Comparison of ENCODE assay signal across 21 cellular contexts in the genomic region with DNA sequence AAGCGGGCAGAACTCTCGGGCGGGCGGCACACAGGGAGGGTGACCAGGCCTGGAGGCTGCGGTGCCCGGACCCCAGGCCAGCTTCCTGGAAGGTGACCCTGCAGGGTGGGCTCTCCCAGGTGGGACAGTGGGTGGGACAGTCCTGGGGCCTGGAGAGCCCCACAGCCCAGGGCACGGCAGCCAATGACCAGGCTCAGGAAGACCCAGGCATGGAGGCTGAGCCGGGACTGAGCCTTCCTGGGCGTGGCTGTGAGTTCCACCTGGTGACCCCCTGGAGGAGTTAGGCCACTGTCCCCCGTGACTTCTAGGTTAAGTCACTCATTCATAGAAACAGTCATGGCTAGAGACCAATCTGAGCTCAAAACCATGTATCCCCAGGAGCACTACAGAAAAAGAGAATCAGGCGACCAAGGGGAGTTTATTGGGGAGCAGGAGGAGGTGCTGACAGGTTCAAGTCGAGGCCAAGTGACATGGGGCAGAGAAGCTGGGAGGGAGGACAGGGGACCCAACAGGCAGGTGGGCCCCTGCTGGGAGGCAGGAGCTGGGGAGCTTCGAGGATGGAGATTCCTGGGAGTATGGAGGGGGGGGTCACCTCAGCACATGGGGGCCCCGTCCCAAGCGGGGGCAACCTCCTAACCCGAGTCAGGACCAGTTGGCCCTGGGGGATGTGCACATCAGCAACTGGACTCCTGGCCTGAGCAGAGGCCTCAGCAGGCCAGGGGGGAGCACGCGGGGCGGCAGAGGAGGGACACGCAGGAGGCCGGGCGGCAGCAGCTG. TPM values are rescaled to one million over a fixed set of nuclear protein-coding genes. Genes with fewer than 3 reads are reported as not detected.
DNase-seq lines count a peak whose midpoint lies in the region; ATAC-seq, FAIRE-seq and TF ChIP-seq lines count a peak whose summit lies in the region.
"Had no signal": no experiment of that assay in that cellular context is flagged by ENCODE, and none has a peak within 500 bp of the region (broad histone marks: within the 10 kb centered on the region; RNA-seq: fewer than 3 reads in every experiment).

No MANE protein-coding gene starts in this region.

- no peak overlapping the region for H4K91ac ChIP-seq in H1 (replicated peaks; ENCODE audit: insufficient read length, low read length)

- H3K4me3 ChIP-seq in H1 (ENCODE audit: extremely low read depth in 1 of 4, insufficient read depth in 2 of 4, low read depth in 3 of 4, low read length in 4 of 4) (no peak overlapping the region), vagina (no peak overlapping the region)
- H3K4me3 ChIP-seq: SK-N-MC had no signal

- H2AFZ ChIP-seq in H1 (ENCODE audit: low read length): no peak overlapping the region

- H2AK5ac ChIP-seq in H1 (ENCODE audit: low read depth, low read length): no peak overlapping the region

- no peak overlapping the region for H2BK120ac ChIP-seq in H1 (replicated peaks; ENCODE audit: low read depth, low read length)

- WGBS in H1 (ENCODE audit: extremely low coverage in 1 of 2, insufficient coverage in 1 of 2, insufficient read length in 1 of 2, insufficient replicate concordance in 2 of 2, low coverage in 1 of 2, low lambda C conversion rate in 2 of 2, missing lambda C conversion rate in 1 of 2), 2 experiments: 80% methylated on average over 13 of the region's 22 CpGs; no CpG with 5 or more reads in 1 of the 2 experiments

- no peaks in the 10 kb centered on the region for H3K79me2 ChIP-seq in H1 (ENCODE audit: control insufficient read depth in 1 of 2, insufficient read depth in 2 of 2, low read length in 2 of 2)

- no peak overlapping the region for H3K56ac ChIP-seq in H1 (replicated peaks; ENCODE audit: insufficient read length, low read depth, low read length)

- H3K27me3 Mint-ChIP-seq in neural crest cell (ENCODE audit: low read depth): peaks cover 15% of the 10 kb centered on the region

- H3K4me1 Mint-ChIP-seq in neural crest cell: peaks cover 7% of the 10 kb centered on the region

- H2BK12ac ChIP-seq in H1 (ENCODE audit: low read depth, low read length): no peak overlapping the region

- TF ChIP-seq EP300 in H1 (IDR thresholded peaks at IDR 0.05; ENCODE audit: borderline replicate concordance in 1 of 2, low read depth in 2 of 2, low read length in 2 of 2): no peak

- peaks cover 12% of the 10 kb centered on the region for H3K9me3 Mint-ChIP-seq in neural crest cell
- peaks cover 7 to 22% of the 10 kb centered on the region in 2 donors for H3K9me3 Mint-ChIP-seq in activated naive CD4-positive, alpha-beta T cell treated with anti-CD3 and anti-CD28 coated beads, Interleukin-2, amount 50 U/mL, for 72 hours

- H3K14ac ChIP-seq in H1 (ENCODE audit: insufficient read length): no peak overlapping the region

- no peak overlapping the region for H3K4me2 ChIP-seq in H1 (ENCODE audit: insufficient read depth in 1 of 2, low read depth in 2 of 2, low read length in 2 of 2)

- no peak overlapping the region for H3K4ac ChIP-seq in H1 (replicated peaks; ENCODE audit: insufficient read length, low read depth, low read length)

- H3K27ac Mint-ChIP-seq in neural crest cell (ENCODE audit: unreplicated experiment): peak overlapping the region; percentile 55
- no peak overlapping the region for H3K27ac Mint-ChIP-seq in activated naive CD4-positive, alpha-beta T cell treated with anti-CD3 and anti-CD28 coated beads, Interleukin-2, amount 50 U/mL, for 72 hours

- no peak overlapping the region for H3K23ac ChIP-seq in H1 (ENCODE audit: insufficient read length)

- H3K27me3 ChIP-seq in H1 (replicated peaks in 1 of 4; ENCODE audit: control insufficient read depth in 3 of 4, extremely low read depth in 1 of 4, insufficient read depth in 3 of 4, low read length in 3 of 4): no peaks in the 10 kb centered on the region; a peak in 1 of 7 replicates
- no peaks in the 10 kb centered on the region for H3K27me3 ChIP-seq in vagina

- ATAC-seq in activated naive CD4-positive, alpha-beta T cell treated with anti-CD3 and anti-CD28 coated beads, Interleukin-2, amount 50 U/mL, for 72 hours: no peak
- ATAC-seq: HepG2, Right ventricle myocardium inferior had no signal

- H3K4me3 Mint-ChIP-seq in neural crest cell: no peak overlapping the region

- H3K23me2 ChIP-seq in H1 (ENCODE audit: low read depth, low read length): no peaks in the 10 kb centered on the region

- TF ChIP-seq CTCF in H1 (IDR thresholded peaks at IDR 0.05; ENCODE audit: control extremely low read depth in 1 of 3, insufficient read depth in 1 of 3, low read depth in 1 of 3, low read length in 3 of 3) (no peak), neural crest cell (conservative IDR thresholded peaks at IDR 0.05) (no peak), vagina (IDR thresholded peaks at IDR 0.05) (no peak)

- FAIRE-seq in H1 (lab: Jason Lieb, UNC): no peak
- FAIRE-seq: G401.6, HepG2, RCC 7860 had no signal

- TF ChIP-seq POLR2A in H1 (IDR thresholded peaks at IDR 0.05; ENCODE audit: control extremely low read depth in 1 of 2, low read depth in 2 of 2, low read length in 2 of 2) (no peak), vagina (IDR thresholded peaks at IDR 0.05) (no peak)

- no peak overlapping the region for H2BK20ac ChIP-seq in H1 (ENCODE audit: low read length)

- no peaks in the 10 kb centered on the region for H4K20me1 ChIP-seq in H1 (replicated peaks in 1 of 2; ENCODE audit: control insufficient read depth in 1 of 2, insufficient read depth in 2 of 2, low read length in 2 of 2)

- peaks cover 0 to 8% (median 0%) of the 10 kb centered on the region in 4 experiments; a peak in 1 of 7 replicates for H3K4me1 ChIP-seq in H1 (replicated peaks in 1 of 4; ENCODE audit: control insufficient read depth in 3 of 4, insufficient read depth in 4 of 4, low read length in 3 of 4)
- peaks cover 5% of the 10 kb centered on the region for H3K4me1 ChIP-seq in vagina

- no peak overlapping the region for H4K5ac ChIP-seq in H1 (ENCODE audit: insufficient read length, low read depth, low read length)

- peak overlapping the region; percentile 14; the same call in 1 of the 2 replicates for H4K8ac ChIP-seq in H1 (ENCODE audit: extremely low read depth, insufficient read depth, low read length)

- intact Hi-C loops in vagina (cut with DNase I): no loop called here

- POLR2A ChIA-PET in H1 (lab: Charles Lee; ENCODE audit: partially characterized antibody): interaction anchor here (0.8 to 1.0 kb wide), 2 partner anchors 71 to 118 kb away, joined by 3 to 5 read pairs; a partner anchor contains a TSS

- no peak overlapping the region for H3K9ac ChIP-seq in H1 (replicated peaks in 1 of 4; ENCODE audit: extremely low read depth in 1 of 4, low read depth in 3 of 4, low read length in 3 of 4)

- no peak overlapping the region for H2BK15ac ChIP-seq in H1 (ENCODE audit: low read length)

- H3K79me1 ChIP-seq in H1 (ENCODE audit: low read depth, low read length): no peaks in the 10 kb centered on the region

- H3K9me3 ChIP-seq in H1 (ENCODE audit: insufficient read depth in 2 of 2, low read depth in 1 of 2, low read length in 1 of 2) (peaks cover 0 to 9% of the 10 kb centered on the region in 2 experiments; a peak in 2 of 4 replicates), vagina (peaks cover 10% of the 10 kb centered on the region)

- H2BK5ac ChIP-seq in H1 (ENCODE audit: low read depth, low read length): no peak overlapping the region

- TF ChIP-seq RAD21 in H1 (IDR thresholded peaks at IDR 0.05 in 1 of 2, conservative IDR thresholded peaks at IDR 0.05 in 1 of 2; ENCODE audit: low read depth in 2 of 2, low read length in 2 of 2): no peak

- H3K36me3 Mint-ChIP-seq in neural crest cell (ENCODE audit: low read depth): peaks cover 17% of the 10 kb centered on the region
- peaks cover 22 to 58% of the 10 kb centered on the region in 2 donors for H3K36me3 Mint-ChIP-seq in activated naive CD4-positive, alpha-beta T cell treated with anti-CD3 and anti-CD28 coated beads, Interleukin-2, amount 50 U/mL, for 72 hours

- H3K36me3 ChIP-seq in H1 (ENCODE audit: control insufficient read depth in 2 of 4, insufficient read depth in 4 of 4, low read length in 3 of 4): no peaks in the 10 kb centered on the region
- no peaks in the 10 kb centered on the region for H3K36me3 ChIP-seq in vagina

- DNase-seq in activated CD8-positive, alpha-beta memory T cell treated with anti-CD3 and anti-CD28 coated beads for 24 hours: peak; percentile 43
- no peak for DNase-seq in activated CD8-positive, alpha-beta memory T cell treated with anti-CD3 and anti-CD28 coated beads, Interleukin-2, amount 50 U/mL, for 4 hours
- DNase-seq in H1 (ENCODE audit: low read depth in 1 of 2, low spot score in 2 of 2) (peak in 1 of 2 experiments; percentile 45), neural crest cell (ENCODE audit: low read depth, low spot score) (no peak), vagina (ENCODE audit: extremely low spot score in 2 of 2) (peak; percentile 60 to 94), HCEC 1CT (no peak), DMS 273 (lab: John Stamatoyannopoulos, UW; ENCODE audit: unreplicated experiment) (no peak)
- no peak for DNase-seq in activated naive CD4-positive, alpha-beta T cell treated with anti-CD3 and anti-CD28 coated beads, Interleukin-2, amount 50 U/mL, for 72 hours (ENCODE audit: low spot score in 2 of 2)
- DNase-seq: AML-193; KBM-7; NCI-H1105; NCI-H2081 treated with DMSO at 0.1 percent for 48 hours; NK-92 treated with Interleukin-12 subunit alpha and Interleukin-12 subunit beta, amount 100 ng/mL, for 24 hours had no signal

- CTCF ChIA-PET in H1 (lab: Charles Lee; ENCODE audit: partially characterized antibody): interaction anchor here (0.6 to 1.2 kb wide), 3 partner anchors 54 to 223 kb away, joined by 3 read pairs; a partner anchor contains a TSS

- H3K27ac ChIP-seq in H1 (ENCODE audit: low read depth, low read length) (no peak overlapping the region), vagina (no peak overlapping the region)
- H3K27ac ChIP-seq: C4-2B, SK-N-MC had no signal

- no peak overlapping the region for H3K18ac ChIP-seq in H1 (ENCODE audit: extremely low read depth, low read length)

RNA-seq across cellular contexts. Expression of a gene that starts 1.2 kb away (rescaled TPM):
- not detected in 2 replicates for total RNA-seq in H1 (2021; fragmentation: NEBNext Ultra II Directional; extraction: Animal tissue kit (Norgen Biotek cat#: 25700))
- polyA plus RNA-seq in H1 (2011; rRNA removed): 0.08 and 0.09 TPM in 2 replicates
- polyA plus RNA-seq in H1 (2011; cell fraction: cytosol; rRNA removed): not detected
- polyA plus RNA-seq in H1 (2011; cell fraction: nucleus; rRNA removed): not detected
- polyA plus RNA-seq in H1 (2012, experiment 1 of 2): not detected in 4 replicates
- not detected for polyA plus RNA-seq in H1 (2012, experiment 2 of 2)
- not detected for polyA plus RNA-seq in H1 (2013, experiment 1 of 2)
- not detected for polyA plus RNA-seq in H1 (2013, experiment 2 of 2)
- polyA minus RNA-seq in H1 (2011; rRNA and poly(A)+ RNA removed): 0.15 and 0.22 TPM in 2 replicates
- not detected for polyA minus RNA-seq in H1 (2011; cell fraction: cytosol; rRNA and poly(A)+ RNA removed)
- polyA minus RNA-seq in H1 (2011; cell fraction: nucleus; rRNA and poly(A)+ RNA removed): not detected
- total RNA-seq in neural crest cell (not detected in 2 replicates), vagina (not detected)
- not detected for total RNA-seq in activated naive CD4-positive, alpha-beta T cell treated with anti-CD3 and anti-CD28 coated beads, Interleukin-2, amount 50 U/mL, for 72 hours
- total RNA-seq: HepG2, NCI-H460, OCI-LY7, Right ventricle myocardium inferior had no signal
- polyA plus RNA-seq: HepG2 had no signal

RNA-seq across cellular contexts. Expression of a gene that starts 5.7 kb away (rescaled TPM):
- total RNA-seq in H1 (2021; fragmentation: NEBNext Ultra II Directional; extraction: Animal tissue kit (Norgen Biotek cat#: 25700)): not detected in 2 replicates
- not detected in 2 replicates for polyA plus RNA-seq in H1 (2011; rRNA removed)
- polyA plus RNA-seq in H1 (2011; cell fraction: cytosol; rRNA removed): not detected
- polyA plus RNA-seq in H1 (2011; cell fraction: nucleus; rRNA removed): 0.09 TPM
- not detected in 4 replicates for polyA plus RNA-seq in H1 (2012, experiment 1 of 2)
- polyA plus RNA-seq in H1 (2012, experiment 2 of 2): not detected
- polyA plus RNA-seq in H1 (2013, experiment 1 of 2): not detected
- polyA plus RNA-seq in H1 (2013, experiment 2 of 2): not detected
- polyA minus RNA-seq in H1 (2011; rRNA and poly(A)+ RNA removed): not detected in 2 replicates
- polyA minus RNA-seq in H1 (2011; cell fraction: cytosol; rRNA and poly(A)+ RNA removed): not detected
- polyA minus RNA-seq in H1 (2011; cell fraction: nucleus; rRNA and poly(A)+ RNA removed): not detected
- not detected in 2 replicates for total RNA-seq in neural crest cell
- total RNA-seq in vagina: not detected
- total RNA-seq in activated naive CD4-positive, alpha-beta T cell treated with anti-CD3 and anti-CD28 coated beads, Interleukin-2, amount 50 U/mL, for 72 hours: not detected
- total RNA-seq: HepG2, NCI-H460, OCI-LY7, Right ventricle myocardium inferior had no signal
- polyA plus RNA-seq: HepG2 had no signal

RNA-seq across cellular contexts. Expression of a gene that starts 13.1 kb away (rescaled TPM):
- total RNA-seq in H1 (2021; fragmentation: NEBNext Ultra II Directional; extraction: Animal tissue kit (Norgen Biotek cat#: 25700)): not detected in 2 replicates
- polyA plus RNA-seq in H1 (2011; rRNA removed): 0.12 and 0.33 TPM in 2 replicates
- polyA plus RNA-seq in H1 (2011; cell fraction: cytosol; rRNA removed): not detected
- 0.26 TPM for polyA plus RNA-seq in H1 (2011; cell fraction: nucleus; rRNA removed)
- 0.15 TPM in 1 of 4 replicates, not detected in the others for polyA plus RNA-seq in H1 (2012, experiment 1 of 2)
- not detected for polyA plus RNA-seq in H1 (2012, experiment 2 of 2)
- not detected for polyA plus RNA-seq in H1 (2013, experiment 1 of 2)
- 0.06 TPM for polyA plus RNA-seq in H1 (2013, experiment 2 of 2)
- 0.47 and 0.78 TPM in 2 replicates for polyA minus RNA-seq in H1 (2011; rRNA and poly(A)+ RNA removed)
- polyA minus RNA-seq in H1 (2011; cell fraction: cytosol; rRNA and poly(A)+ RNA removed): not detected
- polyA minus RNA-seq in H1 (2011; cell fraction: nucleus; rRNA and poly(A)+ RNA removed): 1.2 TPM
- total RNA-seq in neural crest cell (not detected in 2 replicates), vagina (not detected)
- not detected for total RNA-seq in activated naive CD4-positive, alpha-beta T cell treated with anti-CD3 and anti-CD28 coated beads, Interleukin-2, amount 50 U/mL, for 72 hours
- total RNA-seq: HepG2, NCI-H460, OCI-LY7, Right ventricle myocardium inferior had no signal
- polyA plus RNA-seq: HepG2 had no signal

RNA-seq across cellular contexts. Expression of a gene that starts 20.6 kb away (rescaled TPM):
- total RNA-seq in H1 (2021; fragmentation: NEBNext Ultra II Directional; extraction: Animal tissue kit (Norgen Biotek cat#: 25700)): not detected in 2 replicates
- polyA plus RNA-seq in H1 (2011; rRNA removed): 0.16 TPM in 1 of 2 replicates, not detected in the other
- polyA plus RNA-seq in H1 (2011; cell fraction: cytosol; rRNA removed): not detected
- 0.20 TPM for polyA plus RNA-seq in H1 (2011; cell fraction: nucleus; rRNA removed)
- polyA plus RNA-seq in H1 (2012, experiment 1 of 2): not detected in 4 replicates
- polyA plus RNA-seq in H1 (2012, experiment 2 of 2): not detected
- not detected for polyA plus RNA-seq in H1 (2013, experiment 1 of 2)
- not detected for polyA plus RNA-seq in H1 (2013, experiment 2 of 2)
- polyA minus RNA-seq in H1 (2011; rRNA and poly(A)+ RNA removed): 0.19 TPM in 1 of 2 replicates, not detected in the other
- polyA minus RNA-seq in H1 (2011; cell fraction: cytosol; rRNA and poly(A)+ RNA removed): not detected
- 1.9 TPM for polyA minus RNA-seq in H1 (2011; cell fraction: nucleus; rRNA and poly(A)+ RNA removed)
- not detected in 2 replicates for total RNA-seq in neural crest cell
- total RNA-seq in vagina: not detected
- total RNA-seq in activated naive CD4-positive, alpha-beta T cell treated with anti-CD3 and anti-CD28 coated beads, Interleukin-2, amount 50 U/mL, for 72 hours: not detected
- total RNA-seq: HepG2, NCI-H460, OCI-LY7, Right ventricle myocardium inferior had no signal
- polyA plus RNA-seq: HepG2 had no signal

RNA-seq across cellular contexts. Expression of a gene that starts 21.2 kb away (rescaled TPM):
- total RNA-seq in H1 (2021; fragmentation: NEBNext Ultra II Directional; extraction: Animal tissue kit (Norgen Biotek cat#: 25700)): not detected in 2 replicates
- not detected in 2 replicates for polyA plus RNA-seq in H1 (2011; rRNA removed)
- not detected for polyA plus RNA-seq in H1 (2011; cell fraction: cytosol; rRNA removed)
- 0.13 TPM for polyA plus RNA-seq in H1 (2011; cell fraction: nucleus; rRNA removed)
- polyA plus RNA-seq in H1 (2012, experiment 1 of 2): not detected in 4 replicates
- polyA plus RNA-seq in H1 (2012, experiment 2 of 2): not detected
- not detected for polyA plus RNA-seq in H1 (2013, experiment 1 of 2)
- not detected for polyA plus RNA-seq in H1 (2013, experiment 2 of 2)
- polyA minus RNA-seq in H1 (2011; rRNA and poly(A)+ RNA removed): 0.10 TPM in 1 of 2 replicates, not detected in the other
- not detected for polyA minus RNA-seq in H1 (2011; cell fraction: cytosol; rRNA and poly(A)+ RNA removed)
- polyA minus RNA-seq in H1 (2011; cell fraction: nucleus; rRNA and poly(A)+ RNA removed): not detected
- total RNA-seq in neural crest cell (not detected in 2 replicates), vagina (not detected)
- not detected for total RNA-seq in activated naive CD4-positive, alpha-beta T cell treated with anti-CD3 and anti-CD28 coated beads, Interleukin-2, amount 50 U/mL, for 72 hours
- total RNA-seq: HepG2, NCI-H460, OCI-LY7, Right ventricle myocardium inferior had no signal
- polyA plus RNA-seq: HepG2 had no signal

Comparison
In these comparisons a context has a peak if more than half of its experiments do, and no peak if none do; other contexts are left out.
1. DNase-seq: peak in activated CD8-positive, alpha-beta memory T cell treated with anti-CD3 and anti-CD28 coated beads for 24 hours (single experiment) and vagina (2 of 2); none in activated CD8-positive, alpha-beta memory T cell treated with anti-CD3 and anti-CD28 coated beads, Interleukin-2, amount 50 U/mL, for 4 hours (single experiment), neural crest cell (single experiment), HCEC 1CT (single experiment), DMS 273 (single experiment) and activated naive CD4-positive, alpha-beta T cell treated with anti-CD3 and anti-CD28 coated beads, Interleukin-2, amount 50 U/mL, for 72 hours (0 of 2).